In genomic region chr7:107268593-107268992, GRCh38 we compare ENCODE assay signal across 22 cellular contexts.
DNase-seq lines count a peak whose midpoint lies in the region; ATAC-seq, FAIRE-seq and TF ChIP-seq lines count a peak whose summit lies in the region.
"Had no signal": no experiment of that assay in that cellular context is flagged by ENCODE, and none has a peak within 500 bp of the region (broad histone marks: within the 10 kb centered on the region; RNA-seq: fewer than 3 reads in every experiment).

No MANE protein-coding gene starts in this region.

- intact Hi-C loops in HepG2 (cut with micrococcal nuclease; ENCODE audit: unreplicated experiment), result no loop called here
- intact Hi-C loops in right lobe of liver (cut with DNase I), result no loop called here
- intact Hi-C loops in K562 (cut with micrococcal nuclease), result loop anchor here (5.0 kb wide), 1 partner anchor 49 kb away; no protein-coding TSS in a partner anchor
- intact Hi-C loops in activated CD8-positive, alpha-beta T cell treated with anti-CD3 and anti-CD28 coated beads for 36 hours (cut with micrococcal nuclease), result no loop called here

- H2AFZ ChIP-seq in HepG2 (ENCODE audit: low read length), result no peak overlapping the region
- H2AFZ ChIP-seq in K562 (ENCODE audit: low read depth, low read length), result no peak overlapping the region
- H2AFZ ChIP-seq: GM23248 had no signal

- WGBS in HepG2 (ENCODE audit: low lambda C conversion rate), result 100% methylated on average over 2 of the region's 2 CpGs
- 89% methylated on average over 2 of the region's 2 CpGs for WGBS in right lobe of liver (ENCODE audit: insufficient coverage, low coverage, low lambda C conversion rate, missing lambda C conversion rate)
- 64% methylated on average over 2 of the region's 2 CpGs for WGBS in K562 (ENCODE audit: insufficient coverage, low coverage, missing lambda C conversion rate)

- no TSS peak for BruUV-seq in HepG2 (replicated peaks; lab: Mats Ljungman, UMichigan)
- no TSS peak for BruUV-seq in K562 (replicated peaks; lab: Mats Ljungman, UMichigan)

- no peaks in the 10 kb centered on the region for H3K9me3 ChIP-seq in HepG2 (ENCODE audit: low read length)
- H3K9me3 ChIP-seq in right lobe of liver, result no peaks in the 10 kb centered on the region
- H3K9me3 ChIP-seq in K562 (replicated peaks; ENCODE audit: control insufficient read depth, insufficient read depth, low read depth, low read length), result no peaks in the 10 kb centered on the region
- H3K9me3 ChIP-seq: BE2C; BLaER1 treated with 17β-estradiol and CSF1 and Interleukin-3, amounts not matched to agents 10 nM and 100 nM; HAP-1 had no signal

- TF ChIP-seq RAD21 in HepG2 (CRISPR knock-in tag; IDR thresholded peaks at IDR 0.05) (no peak), K562 (CRISPR knock-in tag; conservative IDR thresholded peaks at IDR 0.05 in 1 of 2, IDR thresholded peaks at IDR 0.05 in 1 of 2) (no peak)

- H3K79me2 ChIP-seq in HepG2 (ENCODE audit: insufficient read depth, low read length) (no peaks in the 10 kb centered on the region), K562 (ENCODE audit: control insufficient read depth, insufficient read depth, low read length) (no peaks in the 10 kb centered on the region)

- peaks cover 1 to 4% of the 10 kb centered on the region in 2 experiments; a peak in 2 of 5 replicates for H3K36me3 ChIP-seq in HepG2 (replicated peaks in 1 of 2; ENCODE audit: control insufficient read depth in 1 of 2, insufficient read depth in 2 of 2, low read length in 2 of 2)
- no peaks in the 10 kb centered on the region for H3K36me3 ChIP-seq in right lobe of liver
- 0 out of 3 replicates have a peak, but pooled peaks cover 2% of the 10 kb centered on the region for H3K36me3 ChIP-seq in K562 (ENCODE audit: control insufficient read depth, insufficient read depth, low read length)
- H3K36me3 ChIP-seq: BE2C, HAP-1 had no signal

- H3K27me3 Mint-ChIP-seq in activated CD8-positive, alpha-beta T cell treated with anti-CD3 and anti-CD28 coated beads for 36 hours, result no peaks in the 10 kb centered on the region
- H3K27me3 Mint-ChIP-seq: CD4-positive, alpha-beta memory T cell had no signal

- peaks cover 6% of the 10 kb centered on the region for H3K36me3 Mint-ChIP-seq in activated CD8-positive, alpha-beta T cell treated with anti-CD3 and anti-CD28 coated beads for 36 hours (ENCODE audit: low read depth)

- H3K9me3 Mint-ChIP-seq in activated CD8-positive, alpha-beta T cell treated with anti-CD3 and anti-CD28 coated beads for 36 hours, result no peaks in the 10 kb centered on the region
- H3K9me3 Mint-ChIP-seq: CD4-positive, alpha-beta memory T cell; HFFc6 had no signal

- POLR2A ChIA-PET in HepG2 (lab: Yijun Ruan, JAX), result no interaction called here
- POLR2A ChIA-PET in K562 (lab: Yijun Ruan, JAX), result interaction anchor here (1.6 kb wide), 1 partner anchor 11 kb away, joined by 3 read pairs; no protein-coding TSS in a partner anchor
- POLR2A ChIA-PET in activated CD8-positive, alpha-beta T cell treated with anti-CD3 and anti-CD28 coated beads for 36 hours (lab: Charles Lee), result no interaction called here

- H4K20me1 ChIP-seq in HepG2 (ENCODE audit: insufficient read depth, low read length), result no peaks in the 10 kb centered on the region
- H4K20me1 ChIP-seq in K562 (replicated peaks; ENCODE audit: control insufficient read depth, insufficient read depth, low read length), result no peaks in the 10 kb centered on the region
- H4K20me1 ChIP-seq: BLaER1 treated with 17β-estradiol and CSF1 and Interleukin-3, amounts not matched to agents 10 nM and 100 nM had no signal

- TF ChIP-seq CTCF in HepG2 (CRISPR knock-in tag; IDR thresholded peaks at IDR 0.05) (no peak), right lobe of liver (IDR thresholded peaks at IDR 0.05) (no peak), K562 (IDR thresholded peaks at IDR 0.05 in 2 of 3, conservative IDR thresholded peaks at IDR 0.05 in 1 of 3; ENCODE audit: insufficient read depth in 2 of 3, low read depth in 1 of 3, low read length in 3 of 3) (no peak), coronary artery (IDR thresholded peaks at IDR 0.05) (no peak)
- TF ChIP-seq CTCF in activated CD8-positive, alpha-beta T cell treated with anti-CD3 and anti-CD28 coated beads for 36 hours (IDR thresholded peaks at IDR 0.05), result no peak

- H3K4me3 Mint-ChIP-seq in activated CD8-positive, alpha-beta T cell treated with anti-CD3 and anti-CD28 coated beads for 36 hours, result no peak overlapping the region
- H3K4me3 Mint-ChIP-seq: CD4-positive, alpha-beta memory T cell; HFFc6 had no signal

- H3K9me1 ChIP-seq in K562 (ENCODE audit: control insufficient read depth, insufficient read depth, low read length), result no peaks in the 10 kb centered on the region

- ATAC-seq in HepG2 (no peak), right lobe of liver (no peak), K562 (no peak)
- ATAC-seq in activated CD8-positive, alpha-beta T cell treated with anti-CD3 and anti-CD28 coated beads for 36 hours, result no peak

- no peaks in the 10 kb centered on the region for H3K4me1 Mint-ChIP-seq in activated CD8-positive, alpha-beta T cell treated with anti-CD3 and anti-CD28 coated beads for 36 hours (ENCODE audit: low read depth)
- H3K4me1 Mint-ChIP-seq: CD4-positive, alpha-beta memory T cell had no signal

- FAIRE-seq in HepG2 (lab: Jason Lieb, UNC) (no peak), K562 (lab: Jason Lieb, UNC) (no peak), islet of Langerhans (lab: Jason Lieb, UNC) (peak; percentile 21)
- FAIRE-seq: A204.1, G401.6, GM19239 had no signal

- CTCF ChIA-PET in HepG2 (lab: Yijun Ruan, JAX; ENCODE audit: low intra/inter-chr PET ratio, low total read pairs), result no interaction called here
- CTCF ChIA-PET in K562 (lab: Yijun Ruan, JAX; ENCODE audit: low intra/inter-chr PET ratio), result no interaction called here
- CTCF ChIA-PET in activated CD8-positive, alpha-beta T cell treated with anti-CD3 and anti-CD28 coated beads for 36 hours (lab: Charles Lee), result no interaction called here

- no peak overlapping the region for H3K27ac Mint-ChIP-seq in activated CD8-positive, alpha-beta T cell treated with anti-CD3 and anti-CD28 coated beads for 36 hours
- H3K27ac Mint-ChIP-seq: CD4-positive, alpha-beta memory T cell; HFFc6 had no signal

- H3K27me3 ChIP-seq in HepG2 (ENCODE audit: control insufficient read depth in 1 of 2, insufficient read depth in 2 of 2, low read length in 2 of 2), result no peaks in the 10 kb centered on the region
- no peaks in the 10 kb centered on the region for H3K27me3 ChIP-seq in right lobe of liver
- no peaks in the 10 kb centered on the region for H3K27me3 ChIP-seq in K562 (ENCODE audit: control insufficient read depth in 2 of 2, insufficient read depth in 2 of 2, low read length in 2 of 2)
- H3K27me3 ChIP-seq: BE2C; BLaER1 treated with 17β-estradiol and CSF1 and Interleukin-3, amounts not matched to agents 10 nM and 100 nM had no signal

- H3K9ac ChIP-seq in HepG2 (ENCODE audit: insufficient read depth, low read depth, low read length) (no peak overlapping the region), K562 (ENCODE audit: insufficient read depth in 1 of 2, low read depth in 2 of 2, low read length in 2 of 2) (no peak overlapping the region)
- H3K9ac ChIP-seq: BLaER1 treated with 17β-estradiol and CSF1 and Interleukin-3, amounts not matched to agents 10 nM and 100 nM; GM23248 had no signal

- no peaks in the 10 kb centered on the region for H3K4me1 ChIP-seq in HepG2 (ENCODE audit: insufficient read depth, low read length)
- H3K4me1 ChIP-seq in right lobe of liver, result no peaks in the 10 kb centered on the region
- no peaks in the 10 kb centered on the region for H3K4me1 ChIP-seq in K562 (replicated peaks in 1 of 2; ENCODE audit: control insufficient read depth in 2 of 2, insufficient read depth in 2 of 2, low read length in 2 of 2)
- H3K4me1 ChIP-seq: BLaER1 treated with 17β-estradiol and CSF1 and Interleukin-3, amounts not matched to agents 10 nM and 100 nM; HAP-1 had no signal

- no peak overlapping the region for H3K4me3 ChIP-seq in HepG2 (replicated peaks in 1 of 3; ENCODE audit: insufficient read depth in 1 of 3, low read depth in 2 of 3, low read length in 3 of 3)
- H3K4me3 ChIP-seq in right lobe of liver, result no peak overlapping the region
- no peak overlapping the region for H3K4me3 ChIP-seq in K562
- H3K4me3 ChIP-seq in coronary artery, result no peak overlapping the region
- H3K4me3 ChIP-seq: BLaER1 treated with 17β-estradiol and CSF1 and Interleukin-3, amounts not matched to agents 10 nM and 100 nM; GM23248; HAP-1 had no signal

- no peak for TF ChIP-seq EP300 in HepG2 (IDR thresholded peaks at IDR 0.05; ENCODE audit: low read depth in 2 of 2, low read length in 2 of 2)
- no peak for TF ChIP-seq EP300 in HepG2 (CRISPR knock-in tag; IDR thresholded peaks at IDR 0.05; ENCODE audit: borderline replicate concordance)
- no peak for TF ChIP-seq EP300 in K562 (IDR thresholded peaks at IDR 0.05; ENCODE audit: low read length)

- H3K27ac ChIP-seq in HepG2 (ENCODE audit: extremely low read length, insufficient read depth, low read length) (no peak overlapping the region), right lobe of liver (no peak overlapping the region), K562 (ENCODE audit: extremely low read depth, low read depth, low read length) (no peak overlapping the region), coronary artery (no peak overlapping the region)
- H3K27ac ChIP-seq: 22Rv1; BLaER1 treated with 17β-estradiol and CSF1 and Interleukin-3, amounts not matched to agents 10 nM and 100 nM; GM23248 had no signal

- H3K4me2 ChIP-seq in HepG2 (ENCODE audit: low read depth, low read length) (no peak overlapping the region), K562 (ENCODE audit: insufficient read depth, low read length) (no peak overlapping the region)
- H3K4me2 ChIP-seq: BLaER1 treated with 17β-estradiol and CSF1 and Interleukin-3, amounts not matched to agents 10 nM and 100 nM had no signal

- in situ Hi-C loops in HepG2 (cut with HindIII; ENCODE audit: extremely low pct_ligation_motif_present, low pct_unique_long_range_greater_than_20kb) (no loop called here), K562 (cut with MboI) (no loop called here)

- no peak for DNase-seq in HepG2 (ENCODE audit: low spot score)
- no peak for DNase-seq in right lobe of liver
- DNase-seq in K562 (ENCODE audit: extremely low read depth in 1 of 4, low spot score in 3 of 4), result no peak
- DNase-seq in activated CD8-positive, alpha-beta T cell treated with anti-CD3 and anti-CD28 coated beads for 36 hours, result no peak
- no peak for DNase-seq in coronary artery (ENCODE audit: low spot score)
- DNase-seq in dermis blood vessel endothelial cell, result no peak
- DNase-seq: ACHN; AML-193; BE2C; CD4-positive, alpha-beta memory T cell; COR-L47; DMS153; DND-41; GM23248; HFFc6 had no signal

- TF ChIP-seq POLR2A in HepG2 (IDR thresholded peaks at IDR 0.05; ENCODE audit: insufficient read depth in 1 of 2, low read depth in 2 of 2, low read length in 2 of 2), result no peak
- no peak for TF ChIP-seq POLR2A in right lobe of liver (IDR thresholded peaks at IDR 0.05)
- no peak for TF ChIP-seq POLR2A in K562 (conservative IDR thresholded peaks at IDR 0.05)

TF ChIP-seq in HepG2, 621 proteins besides CTCF, POLR2A, EP300 and RAD21 (continues in another document):
- TF ChIP-seq YEATS2 (CRISPR knock-in tag; IDR thresholded peaks at IDR 0.05; ENCODE audit: borderline replicate concordance), result no peak

TF ChIP-seq in K562, 482 proteins besides CTCF, POLR2A, EP300 and RAD21 (continues in another document):
- peak; percentile 97 for TF ChIP-seq ZNF316 (IDR thresholded peaks at IDR 0.05)
- no peak for TF ChIP-seq BRCA1 (IDR thresholded peaks at IDR 0.05)
- TF ChIP-seq BRCA1 (CRISPR knock-in tag; IDR thresholded peaks at IDR 0.05), result no peak
- TF ChIP-seq SETDB1 (IDR thresholded peaks at IDR 0.05; ENCODE audit: low read length), result no peak

Comparison
In these comparisons a context has a peak if more than half of its experiments do, and no peak if none do; other contexts are left out.
1. Of the 241 proteins assayed by ChIP-seq in both HepG2 and K562: peak only in HepG2: none; only in K562: MAFG; in both: MAFF and MAFK; in neither: 238.